2 cellular contexts compared by ENCODE assay signal in the genomic region with DNA sequence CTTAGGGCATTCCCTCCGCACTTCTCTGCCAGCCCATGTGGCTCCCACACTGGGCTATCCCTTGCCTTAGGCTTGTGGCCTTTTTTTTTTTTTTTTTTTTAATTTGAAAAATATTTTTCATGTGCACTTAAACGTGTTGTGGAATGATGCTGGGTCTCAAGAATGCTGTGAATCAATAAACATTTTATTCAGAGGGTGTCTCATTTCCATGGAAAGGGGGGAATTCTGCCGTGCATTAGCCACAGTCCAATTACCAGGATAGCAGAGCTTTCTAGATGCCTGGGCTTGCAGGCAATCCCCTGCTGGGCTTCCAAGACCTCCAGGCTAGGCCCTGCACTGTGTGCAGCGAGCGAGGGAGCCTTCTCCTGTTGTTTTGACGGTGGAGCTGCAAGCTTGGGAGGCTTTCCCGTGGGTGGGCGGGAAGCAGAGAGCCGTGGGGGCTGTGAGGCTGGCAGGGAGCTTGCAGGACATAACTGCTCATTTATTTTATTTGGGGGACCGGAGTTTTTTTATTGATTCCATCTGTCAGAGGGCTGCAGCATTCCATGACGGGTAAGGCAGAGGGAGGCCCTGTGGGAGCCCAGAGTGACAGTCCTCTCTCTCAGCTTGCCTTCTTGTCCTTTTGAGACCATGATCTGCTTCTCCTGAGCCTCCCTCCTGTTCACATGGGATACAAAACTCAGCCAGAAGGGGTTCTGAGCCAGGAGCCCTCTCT.
TF ChIP-seq lines count a peak whose summit lies in the region.

No MANE protein-coding gene starts in this region.

TF ChIP-seq in HEK293, 187 proteins besides CTCF, POLR2A, EP300 and RAD21:
- no peak for TF ChIP-seq ZBTB17 (tag by site-specific recombination; IDR thresholded peaks at IDR 0.05)
- peak; percentile 87 for TF ChIP-seq ZIC2 (tag by site-specific recombination; IDR thresholded peaks at IDR 0.05)
- TF ChIP-seq ZFHX2 (tag by site-specific recombination; conservative IDR thresholded peaks at IDR 0.05), result peak; percentile 56
- TF ChIP-seq GLIS1 (tag by site-specific recombination; IDR thresholded peaks at IDR 0.05), result peak; percentile 76
- TF ChIP-seq, protein P1, sequence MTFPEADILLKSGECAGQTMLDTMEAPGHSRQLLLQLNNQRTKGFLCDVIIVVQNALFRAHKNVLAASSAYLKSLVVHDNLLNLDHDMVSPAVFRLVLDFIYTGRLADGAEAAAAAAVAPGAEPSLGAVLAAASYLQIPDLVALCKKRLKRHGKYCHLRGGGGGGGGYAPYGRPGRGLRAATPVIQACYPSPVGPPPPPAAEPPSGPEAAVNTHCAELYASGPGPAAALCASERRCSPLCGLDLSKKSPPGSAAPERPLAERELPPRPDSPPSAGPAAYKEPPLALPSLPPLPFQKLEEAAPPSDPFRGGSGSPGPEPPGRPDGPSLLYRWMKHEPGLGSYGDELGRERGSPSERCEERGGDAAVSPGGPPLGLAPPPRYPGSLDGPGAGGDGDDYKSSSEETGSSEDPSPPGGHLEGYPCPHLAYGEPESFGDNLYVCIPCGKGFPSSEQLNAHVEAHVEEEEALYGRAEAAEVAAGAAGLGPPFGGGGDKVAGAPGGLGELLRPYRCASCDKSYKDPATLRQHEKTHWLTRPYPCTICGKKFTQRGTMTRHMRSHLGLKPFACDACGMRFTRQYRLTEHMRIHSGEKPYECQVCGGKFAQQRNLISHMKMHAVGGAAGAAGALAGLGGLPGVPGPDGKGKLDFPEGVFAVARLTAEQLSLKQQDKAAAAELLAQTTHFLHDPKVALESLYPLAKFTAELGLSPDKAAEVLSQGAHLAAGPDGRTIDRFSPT (tag by site-specific recombination; IDR thresholded peaks at IDR 0.05), result no peak
- TF ChIP-seq ZNF341 (tag by site-specific recombination; IDR thresholded peaks at IDR 0.05; ENCODE audit: low read depth), result no peak
- TF ChIP-seq ZNF324 (tag by site-specific recombination; IDR thresholded peaks at IDR 0.05), result no peak
- TF ChIP-seq, protein P2, sequence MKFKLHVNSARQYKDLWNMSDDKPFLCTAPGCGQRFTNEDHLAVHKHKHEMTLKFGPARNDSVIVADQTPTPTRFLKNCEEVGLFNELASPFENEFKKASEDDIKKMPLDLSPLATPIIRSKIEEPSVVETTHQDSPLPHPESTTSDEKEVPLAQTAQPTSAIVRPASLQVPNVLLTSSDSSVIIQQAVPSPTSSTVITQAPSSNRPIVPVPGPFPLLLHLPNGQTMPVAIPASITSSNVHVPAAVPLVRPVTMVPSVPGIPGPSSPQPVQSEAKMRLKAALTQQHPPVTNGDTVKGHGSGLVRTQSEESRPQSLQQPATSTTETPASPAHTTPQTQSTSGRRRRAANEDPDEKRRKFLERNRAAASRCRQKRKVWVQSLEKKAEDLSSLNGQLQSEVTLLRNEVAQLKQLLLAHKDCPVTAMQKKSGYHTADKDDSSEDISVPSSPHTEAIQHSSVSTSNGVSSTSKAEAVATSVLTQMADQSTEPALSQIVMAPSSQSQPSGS (tag by site-specific recombination; IDR thresholded peaks at IDR 0.05; ENCODE audit: low read depth), result no peak
- no peak for TF ChIP-seq ZXDB (tag by site-specific recombination; IDR thresholded peaks at IDR 0.05)
- TF ChIP-seq, protein P3, sequence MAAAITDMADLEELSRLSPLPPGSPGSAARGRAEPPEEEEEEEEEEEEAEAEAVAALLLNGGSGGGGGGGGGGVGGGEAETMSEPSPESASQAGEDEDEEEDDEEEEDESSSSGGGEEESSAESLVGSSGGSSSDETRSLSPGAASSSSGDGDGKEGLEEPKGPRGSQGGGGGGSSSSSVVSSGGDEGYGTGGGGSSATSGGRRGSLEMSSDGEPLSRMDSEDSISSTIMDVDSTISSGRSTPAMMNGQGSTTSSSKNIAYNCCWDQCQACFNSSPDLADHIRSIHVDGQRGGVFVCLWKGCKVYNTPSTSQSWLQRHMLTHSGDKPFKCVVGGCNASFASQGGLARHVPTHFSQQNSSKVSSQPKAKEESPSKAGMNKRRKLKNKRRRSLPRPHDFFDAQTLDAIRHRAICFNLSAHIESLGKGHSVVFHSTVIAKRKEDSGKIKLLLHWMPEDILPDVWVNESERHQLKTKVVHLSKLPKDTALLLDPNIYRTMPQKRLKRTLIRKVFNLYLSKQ (tag by site-specific recombination; IDR thresholded peaks at IDR 0.05; ENCODE audit: borderline replicate concordance), result no peak
- no peak for TF ChIP-seq ZNF623 (tag by site-specific recombination; IDR thresholded peaks at IDR 0.05)
- no peak for TF ChIP-seq TRIM28 (IDR thresholded peaks at IDR 0.05; ENCODE audit: borderline replicate concordance, low read length)
- no peak for TF ChIP-seq ZNF10 (tag by site-specific recombination; IDR thresholded peaks at IDR 0.05)
- no peak for TF ChIP-seq ZNF670 (tag by site-specific recombination; IDR thresholded peaks at IDR 0.05; ENCODE audit: low read depth)
- no peak for TF ChIP-seq GLI2 (tag by site-specific recombination; IDR thresholded peaks at IDR 0.05; ENCODE audit: borderline replicate concordance, low read depth)
- no peak for TF ChIP-seq ZNF211 (tag by site-specific recombination; IDR thresholded peaks at IDR 0.05; ENCODE audit: low read depth)
- TF ChIP-seq ZNF776 (tag by site-specific recombination; IDR thresholded peaks at IDR 0.05; ENCODE audit: borderline replicate concordance), result no peak
- TF ChIP-seq ZNF138 (tag by site-specific recombination; IDR thresholded peaks at IDR 0.05; ENCODE audit: borderline replicate concordance), result no peak
- no peak for TF ChIP-seq KLF1 (tag by site-specific recombination; IDR thresholded peaks at IDR 0.05)

TF ChIP-seq in H1, 55 proteins besides CTCF, POLR2A, EP300 and RAD21:
- TF ChIP-seq SP1 (IDR thresholded peaks at IDR 0.05; ENCODE audit: low read depth, low read length), result no peak
- TF ChIP-seq, protein P4, sequence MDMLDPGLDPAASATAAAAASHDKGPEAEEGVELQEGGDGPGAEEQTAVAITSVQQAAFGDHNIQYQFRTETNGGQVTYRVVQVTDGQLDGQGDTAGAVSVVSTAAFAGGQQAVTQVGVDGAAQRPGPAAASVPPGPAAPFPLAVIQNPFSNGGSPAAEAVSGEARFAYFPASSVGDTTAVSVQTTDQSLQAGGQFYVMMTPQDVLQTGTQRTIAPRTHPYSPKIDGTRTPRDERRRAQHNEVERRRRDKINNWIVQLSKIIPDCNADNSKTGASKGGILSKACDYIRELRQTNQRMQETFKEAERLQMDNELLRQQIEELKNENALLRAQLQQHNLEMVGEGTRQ (IDR thresholded peaks at IDR 0.05; ENCODE audit: low read length), result no peak
- TF ChIP-seq, protein P2 (IDR thresholded peaks at IDR 0.05; ENCODE audit: low read length), result no peak
- no peak for TF ChIP-seq CEBPB (IDR thresholded peaks at IDR 0.05; ENCODE audit: low read depth, low read length)
- TF ChIP-seq RFX5 (IDR thresholded peaks at IDR 0.05; ENCODE audit: borderline replicate concordance, low read depth, low read length), result no peak
- no peak for TF ChIP-seq SRF (IDR thresholded peaks at IDR 0.05; ENCODE audit: low read depth, low read length)
